ENCODE assay signal across 21 cellular contexts in genomic region chr1:11417162-11417561, GRCh38.
DNase-seq lines count a peak whose midpoint lies in the region; ATAC-seq and TF ChIP-seq lines count a peak whose summit lies in the region.
"Had no signal": no experiment of that assay in that cellular context is flagged by ENCODE, and none has a peak within 500 bp of the region (broad histone marks: within the 10 kb centered on the region; RNA-seq: fewer than 3 reads in every experiment).

No MANE protein-coding gene starts in this region.

- no peak for ATAC-seq in stimulated activated effector memory CD8-positive, alpha-beta T cell treated with anti-CD3 and anti-CD28 coated beads, Interleukin-12 subunit alpha, Interleukin-12 subunit beta, amount 100 ng/mL, for 72 hours
- no peak for ATAC-seq in HG02798 (IDR thresholded peaks at IDR 0.05; ENCODE audit: poor library complexity, unreplicated experiment)
- ATAC-seq: body of pancreas had no signal

- no peak for TF ChIP-seq CTCF in glutamatergic neuron (IDR thresholded peaks at IDR 0.05; ENCODE audit: partially characterized antibody, unreplicated experiment)
- no peak for TF ChIP-seq CTCF in Peyer's patch (IDR thresholded peaks at IDR 0.05)
- TF ChIP-seq CTCF in MM.1S (IDR thresholded peaks at IDR 0.05; ENCODE audit: low read length), result no peak

- H3K27me3 Mint-ChIP-seq in glutamatergic neuron (ENCODE audit: unreplicated experiment), result peaks cover 11% of the 10 kb centered on the region

- H3K9me3 ChIP-seq in HUES48 (ENCODE audit: control insufficient read depth, insufficient read depth, low read length) (no peaks in the 10 kb centered on the region), Peyer's patch (no peaks in the 10 kb centered on the region), MM.1S (replicated peaks; ENCODE audit: insufficient read depth, low read length) (no peaks in the 10 kb centered on the region)
- H3K9me3 ChIP-seq: adrenal gland, body of pancreas, thoracic aorta had no signal

- no peaks in the 10 kb centered on the region for H4K20me1 ChIP-seq in MM.1S (ENCODE audit: insufficient read depth, low read length)

- no peak overlapping the region for H2AFZ ChIP-seq in MM.1S (ENCODE audit: low read length)

- peak overlapping the region; percentile 29 for H3K27ac ChIP-seq in HUES48 (ENCODE audit: low read depth, low read length)
- H3K27ac ChIP-seq in Peyer's patch, result no peak overlapping the region
- H3K27ac ChIP-seq in MM.1S (ENCODE audit: low read length), result no peak overlapping the region
- H3K27ac ChIP-seq: adrenal gland, body of pancreas, thoracic aorta had no signal

- DNase-seq in glutamatergic neuron (peak; percentile 53), Peyer's patch (no peak), MM.1S (no peak)
- no peak for DNase-seq in stimulated activated effector memory CD8-positive, alpha-beta T cell treated with anti-CD3 and anti-CD28 coated beads, Interleukin-12 subunit alpha, Interleukin-12 subunit beta, amount 100 ng/mL, for 72 hours (ENCODE audit: low spot score in 2 of 2)
- DNase-seq: activated CD4-positive, CD25-positive, alpha-beta regulatory T cell; activated naive CD4-positive, alpha-beta T cell treated with anti-CD3 and anti-CD28 coated beads for 36 hours; adrenal gland; body of pancreas; C1 segment of cervical spinal cord; EL; KG1; NCI-H1417 treated with DMSO at 0.1 percent for 48 hours; NCI-H2107; occipital lobe; SIG-M5 had no signal

- no peak overlapping the region for H3K4me2 ChIP-seq in MM.1S (ENCODE audit: low read depth, low read length)

- peaks cover 59% of the 10 kb centered on the region for H3K4me1 Mint-ChIP-seq in glutamatergic neuron (ENCODE audit: low read depth, unreplicated experiment)
- H3K4me1 Mint-ChIP-seq in stimulated activated effector memory CD8-positive, alpha-beta T cell treated with anti-CD3 and anti-CD28 coated beads, Interleukin-12 subunit alpha, Interleukin-12 subunit beta, amount 100 ng/mL, for 72 hours, result no peaks in the 10 kb centered on the region

- peaks cover 4% of the 10 kb centered on the region for H3K36me3 Mint-ChIP-seq in glutamatergic neuron (ENCODE audit: unreplicated experiment)
- H3K36me3 Mint-ChIP-seq in stimulated activated effector memory CD8-positive, alpha-beta T cell treated with anti-CD3 and anti-CD28 coated beads, Interleukin-12 subunit alpha, Interleukin-12 subunit beta, amount 100 ng/mL, for 72 hours, result no peaks in the 10 kb centered on the region

- H3K36me3 ChIP-seq in HUES48 (ENCODE audit: control insufficient read depth, insufficient read depth, low read length) (no peaks in the 10 kb centered on the region), Peyer's patch (no peaks in the 10 kb centered on the region), MM.1S (replicated peaks; ENCODE audit: insufficient read depth, low read length) (no peaks in the 10 kb centered on the region)
- H3K36me3 ChIP-seq: adrenal gland, thoracic aorta had no signal

- no peak overlapping the region for H3K4me3 ChIP-seq in HUES48 (ENCODE audit: low read depth, low read length)
- H3K4me3 ChIP-seq in Peyer's patch, result no peak overlapping the region
- H3K4me3 ChIP-seq in MM.1S (ENCODE audit: low read length), result no peak overlapping the region
- H3K4me3 ChIP-seq: adrenal gland, body of pancreas, thoracic aorta had no signal

- H3K9me2 ChIP-seq in MM.1S (replicated peaks; ENCODE audit: insufficient read depth, low read length), result no peaks in the 10 kb centered on the region

- H3K9ac ChIP-seq in HUES48 (ENCODE audit: low read depth, low read length), result no peak overlapping the region
- no peak overlapping the region for H3K9ac ChIP-seq in MM.1S (ENCODE audit: low read length)

- H3K27ac Mint-ChIP-seq in glutamatergic neuron (ENCODE audit: unreplicated experiment), result peak overlapping the region; percentile 92
- peak overlapping the region; percentile 43 for H3K27ac Mint-ChIP-seq in stimulated activated effector memory CD8-positive, alpha-beta T cell treated with anti-CD3 and anti-CD28 coated beads, Interleukin-12 subunit alpha, Interleukin-12 subunit beta, amount 100 ng/mL, for 72 hours
- H3K27ac Mint-ChIP-seq: activated naive CD4-positive, alpha-beta T cell treated with anti-CD3 and anti-CD28 coated beads for 36 hours; activated T-helper 1 cell treated with anti-CD3 and anti-CD28 coated beads, Interleukin-12 subunit alpha, Interleukin-12 subunit beta, Interleukin-2, Interleukin-4 antibody, amounts not matched to agents 30 ng/mL and 10 ng/mL and 1 ng/mL, durations not matched to agents 14 hours and 24 hours and 36 hours; stimulated activated naive CD8-positive, alpha-beta T cell treated with anti-CD3 and anti-CD28 coated beads, Interleukin-15, Interleukin-2, amounts not matched to agents 100 ng/mL and 50 ng/mL, for 24 hours had no signal

- no peaks in the 10 kb centered on the region for H3F3A ChIP-seq in MM.1S (ENCODE audit: insufficient read depth, low read length)

- no peak overlapping the region for H3K4me3 Mint-ChIP-seq in glutamatergic neuron (ENCODE audit: unreplicated experiment)
- H3K4me3 Mint-ChIP-seq in stimulated activated effector memory CD8-positive, alpha-beta T cell treated with anti-CD3 and anti-CD28 coated beads, Interleukin-12 subunit alpha, Interleukin-12 subunit beta, amount 100 ng/mL, for 72 hours, result no peak overlapping the region
- H3K4me3 Mint-ChIP-seq: activated naive CD4-positive, alpha-beta T cell treated with anti-CD3 and anti-CD28 coated beads for 36 hours; activated T-helper 1 cell treated with anti-CD3 and anti-CD28 coated beads, Interleukin-12 subunit alpha, Interleukin-12 subunit beta, Interleukin-2, Interleukin-4 antibody, amounts not matched to agents 30 ng/mL and 10 ng/mL and 1 ng/mL, durations not matched to agents 14 hours and 24 hours and 36 hours; stimulated activated naive CD8-positive, alpha-beta T cell treated with anti-CD3 and anti-CD28 coated beads, Interleukin-15, Interleukin-2, amounts not matched to agents 100 ng/mL and 50 ng/mL, for 24 hours had no signal

- H3K4me1 ChIP-seq in HUES48 (ENCODE audit: control insufficient read depth, insufficient read depth, low read length), result peaks cover 16% of the 10 kb centered on the region
- no peaks in the 10 kb centered on the region for H3K4me1 ChIP-seq in Peyer's patch
- no peaks in the 10 kb centered on the region for H3K4me1 ChIP-seq in MM.1S (ENCODE audit: low read length)
- H3K4me1 ChIP-seq: adrenal gland, body of pancreas had no signal

- peaks cover 17% of the 10 kb centered on the region for H3K9me3 Mint-ChIP-seq in glutamatergic neuron (ENCODE audit: unreplicated experiment)
- H3K9me3 Mint-ChIP-seq in stimulated activated effector memory CD8-positive, alpha-beta T cell treated with anti-CD3 and anti-CD28 coated beads, Interleukin-12 subunit alpha, Interleukin-12 subunit beta, amount 100 ng/mL, for 72 hours, result no peaks in the 10 kb centered on the region
- H3K9me3 Mint-ChIP-seq: activated naive CD4-positive, alpha-beta T cell treated with anti-CD3 and anti-CD28 coated beads for 36 hours; activated T-helper 1 cell treated with anti-CD3 and anti-CD28 coated beads, Interleukin-12 subunit alpha, Interleukin-12 subunit beta, Interleukin-2, Interleukin-4 antibody, amounts not matched to agents 30 ng/mL and 10 ng/mL and 1 ng/mL, durations not matched to agents 14 hours and 24 hours and 36 hours; stimulated activated naive CD8-positive, alpha-beta T cell treated with anti-CD3 and anti-CD28 coated beads, Interleukin-15, Interleukin-2, amounts not matched to agents 100 ng/mL and 50 ng/mL, for 24 hours had no signal

- H3K27me3 ChIP-seq in HUES48 (ENCODE audit: control insufficient read depth, insufficient read depth, low read length), result no peaks in the 10 kb centered on the region
- H3K27me3 ChIP-seq in Peyer's patch, result no peaks in the 10 kb centered on the region
- peaks cover 86% of the 10 kb centered on the region for H3K27me3 ChIP-seq in MM.1S (replicated peaks; ENCODE audit: insufficient read depth, low read length)

- H3K79me2 ChIP-seq in MM.1S (ENCODE audit: low read length), result no peaks in the 10 kb centered on the region

- TF ChIP-seq POLR2A in Peyer's patch (IDR thresholded peaks at IDR 0.05), result no peak

TF ChIP-seq in PFSK-1, 5 proteins besides CTCF, POLR2A, EP300 and RAD21:
- TF ChIP-seq TAF1 (IDR thresholded peaks at IDR 0.05; ENCODE audit: borderline replicate concordance, insufficient read depth, low read length) (no peak), POLR2AphosphoS5 (IDR thresholded peaks at IDR 0.05; ENCODE audit: low read depth, low read length) (peak; percentile 65), SIN3A (IDR thresholded peaks at IDR 0.05; ENCODE audit: borderline replicate concordance, insufficient read depth, low read length) (peak; percentile 78; the same call in 1 of the 2 replicates)
TF ChIP-seq in PFSK-1: peak in this region for 2.
